17 cellular contexts compared by ENCODE assay signal in the genomic region with DNA sequence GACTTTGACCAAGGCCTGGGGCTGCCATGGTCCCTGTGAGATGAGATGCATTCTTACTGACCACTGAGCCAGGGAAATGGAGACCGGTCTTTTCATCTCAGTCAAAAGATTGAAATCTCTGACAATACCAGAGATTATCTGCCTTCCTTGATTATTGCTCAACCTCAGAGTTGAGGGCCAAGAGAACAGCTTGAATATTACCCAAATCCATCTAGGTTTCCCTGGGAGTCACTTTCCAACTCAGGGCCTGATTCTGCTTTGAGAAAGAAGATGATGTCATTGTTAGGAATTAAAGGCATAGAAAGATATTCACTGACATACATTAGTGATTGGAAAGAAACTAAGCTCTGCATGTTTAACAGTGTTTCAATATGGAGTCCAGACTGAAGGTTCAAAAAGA.
DNase-seq lines count a peak whose midpoint lies in the region; ATAC-seq, FAIRE-seq and TF ChIP-seq lines count a peak whose summit lies in the region.
"Had no signal": no experiment of that assay in that cellular context is flagged by ENCODE, and none has a peak within 500 bp of the region (broad histone marks: within the 10 kb centered on the region; RNA-seq: fewer than 3 reads in every experiment).

No MANE protein-coding gene starts in this region.

- TF ChIP-seq CTCF in K562 (IDR thresholded peaks at IDR 0.05 in 2 of 3, conservative IDR thresholded peaks at IDR 0.05 in 1 of 3; ENCODE audit: insufficient read depth in 2 of 3, low read depth in 1 of 3, low read length in 3 of 3) = no peak

- intact Hi-C loops in Right ventricle myocardium superior (cut with DNase I) (no loop called here), right cardiac atrium (cut with DNase I) (no loop called here), K562 (cut with micrococcal nuclease) (no loop called here), aorta (cut with DNase I) (no loop called here)

- no peak overlapping the region for H3K4me2 ChIP-seq in K562 (ENCODE audit: insufficient read depth, low read length)

- H4K20me1 ChIP-seq in K562 (replicated peaks; ENCODE audit: control insufficient read depth, insufficient read depth, low read length) = no peaks in the 10 kb centered on the region

- H3K9me1 ChIP-seq in K562 (ENCODE audit: control insufficient read depth, insufficient read depth, low read length) = no peaks in the 10 kb centered on the region

- FAIRE-seq in K562 (lab: Jason Lieb, UNC) = no peak
- FAIRE-seq: A204.1 had no signal

- H3K4me3 ChIP-seq in right cardiac atrium (ENCODE audit: low read length) (no peak overlapping the region), K562 (no peak overlapping the region), aorta (ENCODE audit: low read length in 2 of 2) (no peak overlapping the region)
- H3K4me3 ChIP-seq: adrenal gland, SJCRH30, upper lobe of left lung had no signal

- no peak overlapping the region for H2AFZ ChIP-seq in K562 (ENCODE audit: low read depth, low read length)

- TF ChIP-seq POLR2A in K562 (conservative IDR thresholded peaks at IDR 0.05) = no peak

- H3K27me3 ChIP-seq in right cardiac atrium (ENCODE audit: control insufficient read depth, insufficient read depth) = no peaks in the 10 kb centered on the region
- H3K27me3 ChIP-seq in K562 (ENCODE audit: control insufficient read depth in 2 of 2, insufficient read depth in 2 of 2, low read length in 2 of 2) = no peaks in the 10 kb centered on the region; a peak in 2 of 5 replicates
- H3K27me3 ChIP-seq in aorta (ENCODE audit: control insufficient read depth in 1 of 2, insufficient read depth in 2 of 2, low read length in 1 of 2) = peaks cover 0 to 1% of the 10 kb centered on the region in 2 donors
- H3K27me3 ChIP-seq: adrenal gland, SJCRH30, upper lobe of left lung had no signal

- no peaks in the 10 kb centered on the region for H3K79me2 ChIP-seq in K562 (ENCODE audit: control insufficient read depth, insufficient read depth, low read length)

- no peak for TF ChIP-seq RAD21 in K562 (CRISPR knock-in tag; conservative IDR thresholded peaks at IDR 0.05 in 1 of 2, IDR thresholded peaks at IDR 0.05 in 1 of 2)

- H3K9ac ChIP-seq in K562 (ENCODE audit: insufficient read depth in 1 of 2, low read depth in 2 of 2, low read length in 2 of 2) = no peak overlapping the region

- no peaks in the 10 kb centered on the region for H3K9me3 ChIP-seq in right cardiac atrium (ENCODE audit: control insufficient read depth, low read length)
- no peaks in the 10 kb centered on the region for H3K9me3 ChIP-seq in K562 (replicated peaks; ENCODE audit: control insufficient read depth, insufficient read depth, low read depth, low read length)
- H3K9me3 ChIP-seq in aorta (ENCODE audit: control insufficient read depth, low read length) = no peaks in the 10 kb centered on the region
- H3K9me3 ChIP-seq: adrenal gland, SJCRH30, upper lobe of left lung had no signal

- CTCF ChIA-PET in K562 (lab: Yijun Ruan, JAX; ENCODE audit: low intra/inter-chr PET ratio) = no interaction called here

- POLR2A ChIA-PET in K562 (lab: Yijun Ruan, JAX) = no interaction called here

- H3K4me1 ChIP-seq in right cardiac atrium (ENCODE audit: control insufficient read depth, insufficient read depth, low read length) (no peaks in the 10 kb centered on the region), K562 (replicated peaks in 1 of 2; ENCODE audit: control insufficient read depth in 2 of 2, insufficient read depth in 2 of 2, low read length in 2 of 2) (peaks cover 0 to 6% of the 10 kb centered on the region in 2 experiments; a peak in 2 of 5 replicates), aorta (ENCODE audit: control insufficient read depth in 1 of 2, insufficient read depth in 2 of 2, low read length in 2 of 2) (no peaks in the 10 kb centered on the region)
- H3K4me1 ChIP-seq: adrenal gland, upper lobe of left lung had no signal

- no peak for TF ChIP-seq EP300 in K562 (IDR thresholded peaks at IDR 0.05; ENCODE audit: low read length)

- in situ Hi-C loops in K562 (cut with MboI) = no loop called here

- ATAC-seq in Right ventricle myocardium superior (ENCODE audit: poor library complexity) (peak; percentile 72), right cardiac atrium (no peak), K562 (no peak), aorta (ENCODE audit: low FRiP score) (peak; percentile 73), HG02840 (IDR thresholded peaks at IDR 0.05; ENCODE audit: low FRiP score, unreplicated experiment) (no peak)

- BruUV-seq in K562 (replicated peaks; lab: Mats Ljungman, UMichigan) = no TSS peak

- H3K36me3 ChIP-seq in K562 (ENCODE audit: control insufficient read depth, insufficient read depth, low read length) (no peaks in the 10 kb centered on the region), aorta (ENCODE audit: control insufficient read depth in 1 of 2, insufficient read depth in 2 of 2, low read length in 1 of 2) (no peaks in the 10 kb centered on the region)
- H3K36me3 ChIP-seq: adrenal gland, SJCRH30, upper lobe of left lung had no signal

- WGBS in right cardiac atrium = 70% methylated on average over 1 of the region's 1 CpG
- 8% methylated on average over 1 of the region's 1 CpG for WGBS in K562 (ENCODE audit: insufficient coverage, low coverage, missing lambda C conversion rate)
- 81% methylated on average over 1 of the region's 1 CpG for WGBS in aorta, 2 donors

- no peak for DNase-seq in Right ventricle myocardium superior
- no peak for DNase-seq in right cardiac atrium
- no peak for DNase-seq in K562 (ENCODE audit: extremely low read depth in 1 of 4, low spot score in 3 of 4)
- DNase-seq in iris pigment epithelial cell (ENCODE audit: low read depth) = peak; percentile 78
- DNase-seq in aorta = no peak
- no peak for DNase-seq in NK-92 (lab: John Stamatoyannopoulos, UW; ENCODE audit: unreplicated experiment)
- no peak for DNase-seq in medulla oblongata (ENCODE audit: extremely low spot score)
- DNase-seq: activated CD4-positive, CD25-positive, alpha-beta regulatory T cell; NCI-H2081; NCI-H524; SJCRH30; stimulated activated CD4-positive, alpha-beta T cell treated with anti-CD3 and anti-CD28 coated beads, Interleukin-12 subunit alpha, Interleukin-12 subunit beta, amount 100 ng/mL, for 4 hours; stimulated activated naive CD4-positive, alpha-beta T cell; upper lobe of left lung had no signal

- H3K27ac ChIP-seq in right cardiac atrium (ENCODE audit: low read length) = no peak overlapping the region
- no peak overlapping the region for H3K27ac ChIP-seq in K562 (ENCODE audit: extremely low read depth, low read depth, low read length)
- H3K27ac ChIP-seq in aorta (ENCODE audit: low read depth in 1 of 2, low read length in 2 of 2) = no peak overlapping the region
- H3K27ac ChIP-seq: adrenal gland, SJCRH30, upper lobe of left lung had no signal

TF ChIP-seq in K562, 482 proteins besides CTCF, POLR2A, EP300 and RAD21:
- no peak for TF ChIP-seq CEBPG (CRISPR knock-in tag; IDR thresholded peaks at IDR 0.05)
- TF ChIP-seq CEBPG (tag; conservative IDR thresholded peaks at IDR 0.05 in 1 of 2, IDR thresholded peaks at IDR 0.05 in 1 of 2) = peak in 1 of 2 experiments; percentile 55; a peak in 2 of 4 replicates
- TF ChIP-seq, protein P1, sequence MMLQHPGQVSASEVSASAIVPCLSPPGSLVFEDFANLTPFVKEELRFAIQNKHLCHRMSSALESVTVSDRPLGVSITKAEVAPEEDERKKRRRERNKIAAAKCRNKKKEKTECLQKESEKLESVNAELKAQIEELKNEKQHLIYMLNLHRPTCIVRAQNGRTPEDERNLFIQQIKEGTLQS (IDR thresholded peaks at IDR 0.05) = peak; percentile 33
- TF ChIP-seq, protein P1 (CRISPR knock-in tag; conservative IDR thresholded peaks at IDR 0.05) = no peak
- TF ChIP-seq TRIM25 (IDR thresholded peaks at IDR 0.05; ENCODE audit: borderline replicate concordance) = no peak
- no peak for TF ChIP-seq SPI1 (IDR thresholded peaks at IDR 0.05; ENCODE audit: borderline replicate concordance, low read depth, low read length)
- no peak for TF ChIP-seq ZNF76 (CRISPR knock-in tag; IDR thresholded peaks at IDR 0.05; ENCODE audit: borderline replicate concordance)

Comparison
In these comparisons a context has a peak if more than half of its experiments do, and no peak if none do; other contexts are left out.
1. ATAC-seq: peak in Right ventricle myocardium superior (single experiment) and aorta (single experiment); none in right cardiac atrium (0 of 2), K562 (single experiment) and HG02840 (single experiment).